In the genomic region with DNA sequence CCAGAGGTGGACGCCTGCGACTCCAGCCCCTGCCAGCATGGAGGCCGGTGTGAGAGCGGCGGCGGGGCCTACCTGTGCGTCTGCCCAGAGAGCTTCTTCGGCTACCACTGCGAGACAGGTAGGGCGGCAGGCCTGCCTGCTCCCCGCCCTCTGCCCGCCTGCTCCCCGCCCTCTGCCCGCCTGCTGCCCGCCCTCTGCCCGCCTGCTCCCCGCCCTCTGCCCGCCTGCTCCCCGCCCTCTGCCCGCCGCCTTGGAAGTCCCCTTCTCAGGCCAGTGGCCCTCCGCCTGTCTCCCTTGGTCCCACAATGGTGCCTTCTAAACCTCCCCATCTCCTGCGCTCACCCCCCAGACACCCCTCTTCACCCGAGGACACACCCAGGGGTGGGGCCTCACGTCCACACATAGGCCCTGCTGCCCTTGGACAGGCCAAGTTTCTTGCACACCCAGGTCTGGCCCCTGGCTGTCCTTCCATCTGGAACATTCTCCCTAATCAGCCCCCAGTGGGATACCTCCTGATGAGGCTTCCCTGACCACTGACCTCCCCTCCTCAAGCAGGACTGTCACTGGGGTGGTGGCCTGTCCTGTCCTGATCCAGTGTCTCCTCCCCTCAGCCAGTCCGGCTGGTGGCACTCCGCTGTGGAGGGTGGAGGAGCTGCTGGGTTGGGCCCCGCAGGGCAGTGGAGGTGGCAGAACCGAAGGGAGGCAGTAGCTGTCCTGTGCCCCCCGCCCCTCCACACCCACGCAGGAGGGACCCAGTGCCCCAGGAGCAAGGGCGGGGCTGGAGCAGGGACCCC, we compare ENCODE assay signal across 8 cellular contexts. TPM values are rescaled to one million over a fixed set of nuclear protein-coding genes. Genes with fewer than 3 reads are reported as not detected.
DNase-seq lines count a peak whose midpoint lies in the region; ATAC-seq and TF ChIP-seq lines count a peak whose summit lies in the region.

No MANE protein-coding gene starts in this region.

- ATAC-seq in CD8-positive, alpha-beta T cell: peak; percentile 86
- ATAC-seq in activated naive CD4-positive, alpha-beta T cell treated with anti-CD3 and anti-CD28 coated beads, Interleukin-2, amount 50 U/mL, for 72 hours: peak; percentile 82 to 85
- ATAC-seq in right lobe of liver (peak; percentile 32 to 51 (median 48)), HG03159 (IDR thresholded peaks at IDR 0.05; ENCODE audit: unreplicated experiment) (no peak)
- ATAC-seq in stimulated activated naive CD8-positive, alpha-beta T cell treated with anti-CD3 and anti-CD28 coated beads, Interleukin-15, amount 100 ng/mL, for 72 hours: peak; percentile 79

- H3K4me3 ChIP-seq in CD8-positive, alpha-beta T cell (ENCODE audit: low read depth, low read length): peak overlapping the region; percentile 35
- H3K4me3 ChIP-seq in right lobe of liver: no peak overlapping the region

- CTCF ChIA-PET in CD8-positive, alpha-beta T cell (lab: Charles Lee): interaction anchor here (2.5 kb wide), 1 partner anchor 81 kb away, joined by 12 read pairs; no protein-coding TSS in a partner anchor

- WGBS in right lobe of liver (ENCODE audit: insufficient coverage, low coverage, low lambda C conversion rate, missing lambda C conversion rate): 65% methylated on average over 11 of the region's 32 CpGs

- peak overlapping the region; percentile 71 for H3K4me3 Mint-ChIP-seq in CD8-positive, alpha-beta T cell
- peak overlapping the region; percentile 73 to 80 for H3K4me3 Mint-ChIP-seq in stimulated activated naive CD8-positive, alpha-beta T cell treated with anti-CD3 and anti-CD28 coated beads, Interleukin-15, amount 100 ng/mL, for 72 hours

- intact Hi-C loops in CD8-positive, alpha-beta T cell (cut with DNase I, micrococcal nuclease): loop anchor here in 1 of 2 experiments (10.0 kb wide), 1 partner anchor 49 kb away; no protein-coding TSS in a partner anchor
- intact Hi-C loops in right lobe of liver (cut with DNase I): no loop called here

- no peaks in the 10 kb centered on the region for H3K9me3 ChIP-seq in CD8-positive, alpha-beta T cell (ENCODE audit: low read length)
- H3K9me3 ChIP-seq in right lobe of liver: no peaks in the 10 kb centered on the region

- no peaks in the 10 kb centered on the region for H3K36me3 ChIP-seq in CD8-positive, alpha-beta T cell (ENCODE audit: insufficient read depth, low read length)
- peaks cover 0 to 20% (median under 1%) of the 10 kb centered on the region in 4 donors for H3K36me3 ChIP-seq in right lobe of liver

- H3K27me3 ChIP-seq in CD8-positive, alpha-beta T cell (ENCODE audit: insufficient read depth, low read length): no peaks in the 10 kb centered on the region
- H3K27me3 ChIP-seq in right lobe of liver: no peaks in the 10 kb centered on the region

- POLR2A ChIA-PET in CD8-positive, alpha-beta T cell (lab: Charles Lee): interaction anchor here (1.0 kb wide), 1 partner anchor 52 kb away, joined by 3 read pairs; no protein-coding TSS in a partner anchor

- no peaks in the 10 kb centered on the region for H3K9me3 Mint-ChIP-seq in CD8-positive, alpha-beta T cell
- no peaks in the 10 kb centered on the region for H3K9me3 Mint-ChIP-seq in activated naive CD4-positive, alpha-beta T cell treated with anti-CD3 and anti-CD28 coated beads, Interleukin-2, amount 50 U/mL, for 72 hours
- no peaks in the 10 kb centered on the region for H3K9me3 Mint-ChIP-seq in stimulated activated naive CD8-positive, alpha-beta T cell treated with anti-CD3 and anti-CD28 coated beads, Interleukin-15, amount 100 ng/mL, for 72 hours

- no peak for TF ChIP-seq POLR2A in right lobe of liver (IDR thresholded peaks at IDR 0.05)

- peak; percentile 17 to 69 (median 39) for DNase-seq in CD8-positive, alpha-beta T cell
- DNase-seq in NCI-H774 (lab: John Stamatoyannopoulos, UW) (peak; percentile 13), right lobe of liver (peak in 1 of 3 donors; percentile 54), A172 (ENCODE audit: low spot score) (no peak), GDM1 (lab: John Stamatoyannopoulos, UW) (no peak)
- peak in 1 of 2 donors; percentile 39 for DNase-seq in activated naive CD4-positive, alpha-beta T cell treated with anti-CD3 and anti-CD28 coated beads, Interleukin-2, amount 50 U/mL, for 72 hours (ENCODE audit: low spot score in 2 of 2)
- DNase-seq in stimulated activated naive CD8-positive, alpha-beta T cell treated with anti-CD3 and anti-CD28 coated beads, Interleukin-15, amount 100 ng/mL, for 72 hours: peak in 1 of 2 donors; percentile 53

- no peak overlapping the region for H3K27ac ChIP-seq in CD8-positive, alpha-beta T cell (ENCODE audit: low read depth, low read length)
- H3K27ac ChIP-seq in right lobe of liver: no peak overlapping the region

- no peak for TF ChIP-seq CTCF in CD8-positive, alpha-beta T cell (IDR thresholded peaks at IDR 0.05)
- TF ChIP-seq CTCF in right lobe of liver (IDR thresholded peaks at IDR 0.05): no peak

- H3K4me1 ChIP-seq in CD8-positive, alpha-beta T cell (ENCODE audit: insufficient read depth, low read length): peaks cover 10% of the 10 kb centered on the region
- H3K4me1 ChIP-seq in right lobe of liver: no peaks in the 10 kb centered on the region

- no peaks in the 10 kb centered on the region for H3K27me3 Mint-ChIP-seq in CD8-positive, alpha-beta T cell (ENCODE audit: low read depth)
- H3K27me3 Mint-ChIP-seq in stimulated activated naive CD8-positive, alpha-beta T cell treated with anti-CD3 and anti-CD28 coated beads, Interleukin-15, amount 100 ng/mL, for 72 hours: no peaks in the 10 kb centered on the region

- peak overlapping the region; percentile 37 for H3K27ac Mint-ChIP-seq in CD8-positive, alpha-beta T cell
- H3K27ac Mint-ChIP-seq in activated naive CD4-positive, alpha-beta T cell treated with anti-CD3 and anti-CD28 coated beads, Interleukin-2, amount 50 U/mL, for 72 hours: peak overlapping the region in 1 of 2 donors; percentile 74
- H3K27ac Mint-ChIP-seq in stimulated activated naive CD8-positive, alpha-beta T cell treated with anti-CD3 and anti-CD28 coated beads, Interleukin-15, amount 100 ng/mL, for 72 hours: peak overlapping the region; percentile 30 to 94

- H3K4me1 Mint-ChIP-seq in CD8-positive, alpha-beta T cell (ENCODE audit: low read depth): peaks cover 6% of the 10 kb centered on the region
- H3K4me1 Mint-ChIP-seq in stimulated activated naive CD8-positive, alpha-beta T cell treated with anti-CD3 and anti-CD28 coated beads, Interleukin-15, amount 100 ng/mL, for 72 hours: peaks cover 15% of the 10 kb centered on the region

- no peaks in the 10 kb centered on the region for H3K36me3 Mint-ChIP-seq in CD8-positive, alpha-beta T cell
- no peaks in the 10 kb centered on the region for H3K36me3 Mint-ChIP-seq in activated naive CD4-positive, alpha-beta T cell treated with anti-CD3 and anti-CD28 coated beads, Interleukin-2, amount 50 U/mL, for 72 hours

RNA-seq across cellular contexts. Expression of gene MTERF4, which starts 37.9 kb away (rescaled TPM):
- total RNA-seq in CD8-positive, alpha-beta T cell: 100 to 1,000 TPM in 1 of 2 experiments, 10 to 100 TPM in 1; 100.0 to 102 TPM
- 10 to 100 TPM; 37.8 to 47.1 TPM for total RNA-seq in activated naive CD4-positive, alpha-beta T cell treated with anti-CD3 and anti-CD28 coated beads, Interleukin-2, amount 50 U/mL, for 72 hours
- 10 to 100 TPM; 12.1 to 26.3 (median 17.0) TPM for total RNA-seq in right lobe of liver
- 39.0 and 46.2 TPM in 2 replicates for total RNA-seq in A172 (2014; rRNA removed; shearing (Covaris generic))

Comparison
In these comparisons a context has a peak if more than half of its experiments do, and no peak if none do; other contexts are left out.
1. DNase-seq: peak in CD8-positive, alpha-beta T cell (7 of 7) and NCI-H774 (single experiment); none in A172 (single experiment) and GDM1 (single experiment).